9 cellular contexts compared by ENCODE assay signal in genomic region chr6:71250050-71250689, GRCh38. TPM values are rescaled to one million over a fixed set of nuclear protein-coding genes. Genes with fewer than 3 reads are reported as not detected.
DNase-seq lines count a peak whose midpoint lies in the region; ATAC-seq and TF ChIP-seq lines count a peak whose summit lies in the region.
"Had no signal": no experiment of that assay in that cellular context is flagged by ENCODE, and none has a peak within 500 bp of the region (broad histone marks: within the 10 kb centered on the region; RNA-seq: fewer than 3 reads in every experiment).

No MANE protein-coding gene starts in this region.

- peak overlapping the region; percentile 92 for H3K27ac ChIP-seq in SK-N-MC

- H3K27ac Mint-ChIP-seq in nephron progenitor cell: no peak overlapping the region

- H3K9me3 ChIP-seq in SK-N-MC (ENCODE audit: low read depth, low read length): no peaks in the 10 kb centered on the region

- no peaks in the 10 kb centered on the region for H3K36me3 ChIP-seq in SK-N-MC (ENCODE audit: insufficient read depth, low read length)

- TF ChIP-seq CTCF in nephron progenitor cell (IDR thresholded peaks at IDR 0.05): no peak

- no peak overlapping the region for H3K9ac ChIP-seq in SK-N-MC (ENCODE audit: insufficient read length)

- H3K27me3 Mint-ChIP-seq in nephron progenitor cell (ENCODE audit: low read depth, poor library complexity): no peaks in the 10 kb centered on the region

- H3K4me1 Mint-ChIP-seq in nephron progenitor cell: peaks cover 71% of the 10 kb centered on the region

- intact Hi-C loops in sciatic nerve (cut with DNase I): no loop called here

- ATAC-seq in sciatic nerve: peak; percentile 96
- ATAC-seq in HG03457 (IDR thresholded peaks at IDR 0.05; ENCODE audit: unreplicated experiment): no peak

- H3K36me3 Mint-ChIP-seq in nephron progenitor cell (ENCODE audit: low read depth): peaks cover 12% of the 10 kb centered on the region

- H3K9me3 Mint-ChIP-seq in nephron progenitor cell: peaks cover 18% of the 10 kb centered on the region

- H3K4me3 ChIP-seq in SK-N-MC: peak overlapping the region; percentile 63

- H3K4me3 Mint-ChIP-seq in nephron progenitor cell: no peak overlapping the region

- DNase-seq in EL: peak; percentile 90
- peak; percentile 81 for DNase-seq in SK-N-MC (ENCODE audit: low read depth, low spot score)
- DNase-seq in foreskin melanocyte: peak; percentile 18
- no peak for DNase-seq in sciatic nerve (ENCODE audit: low spot score)
- no peak for DNase-seq in nephron progenitor cell
- DNase-seq in GM19240 (ENCODE audit: insufficient read length, low spot score): no peak
- DNase-seq in NCI-H446 treated with DMSO at 0.1 percent for 48 hours (lab: John Stamatoyannopoulos, UW): no peak

RNA-seq across cellular contexts. Expression of gene OGFRL1, which starts 38.4 kb away (rescaled TPM):
- total RNA-seq in sciatic nerve: 61.6 TPM
- total RNA-seq: HT-29 had no signal

Comparison
In these comparisons a context has a peak if more than half of its experiments do, and no peak if none do; other contexts are left out.
1. DNase-seq: peak in EL (single experiment), SK-N-MC (single experiment) and foreskin melanocyte (single experiment); none in sciatic nerve (single experiment), nephron progenitor cell (single experiment), GM19240 (single experiment) and NCI-H446 treated with DMSO at 0.1 percent for 48 hours (single experiment).